31 cellular contexts compared by ENCODE assay signal in genomic region chr5:5461012-5461411, GRCh38.
"Had no signal": no experiment of that assay in that cellular context is flagged by ENCODE, and none has a peak within 500 bp of the region (broad histone marks: within the 10 kb centered on the region; RNA-seq: fewer than 3 reads in every experiment).

No MANE protein-coding gene starts in this region.

- H3K27ac ChIP-seq: adrenal gland, body of pancreas, cardiac muscle cell, colonic mucosa, WERI-Rb-1 had no signal

- H3K4me3 Mint-ChIP-seq: activated B cell treated with CpG ODN at 0.5 μM for 24 hours; activated CD4-positive, alpha-beta T cell treated with anti-CD3 and anti-CD28 coated beads for 36 hours; activated CD8-positive, alpha-beta T cell treated with anti-CD3 and anti-CD28 coated beads for 36 hours; activated naive CD4-positive, alpha-beta T cell treated with anti-CD3 and anti-CD28 coated beads for 36 hours; activated naive CD4-positive, alpha-beta T cell treated with anti-CD3 and anti-CD28 coated beads, Interleukin-2, amount 50 U/mL, for 24 hours; activated naive CD8-positive, alpha-beta T cell treated with anti-CD3 and anti-CD28 coated beads for 36 hours; activated naive CD8-positive, alpha-beta T cell treated with anti-CD3 and anti-CD28 coated beads, Interleukin-2, amount 50 U/mL, for 24 hours; activated T-helper 1 cell treated with anti-CD3 and anti-CD28 coated beads, Interleukin-12 subunit alpha, Interleukin-12 subunit beta, Interleukin-2, Interleukin-4 antibody, amounts not matched to agents 30 ng/mL and 10 ng/mL and 1 ng/mL, durations not matched to agents 14 hours and 24 hours and 36 hours; T-helper 17 cell; T-helper 2 cell treated with Interferon-gamma antibody and Interleukin-4, amounts not matched to agents 5 μg/mL and 100 μg/mL, for 36 hours had no signal

- H3K4me3 ChIP-seq: adrenal gland, body of pancreas, cardiac muscle cell, colonic mucosa had no signal

- DNase-seq: activated B cell treated with CpG ODN at 0.5 μM for 24 hours; activated CD4-positive, alpha-beta T cell treated with anti-CD3 and anti-CD28 coated beads for 36 hours; activated CD4-positive, alpha-beta T cell treated with anti-CD3 and anti-CD28 coated beads, Interleukin-2, amount 50 U/mL, for 1 hour; activated CD4-positive, alpha-beta T cell treated with anti-CD3 and anti-CD28 coated beads, Interleukin-2, amount 50 U/mL, for 48 hours; activated CD4-positive, CD25-positive, alpha-beta regulatory T cell treated with anti-CD3 and anti-CD28 coated beads, Interleukin-2, amount 50 U/mL, for 72 hours; activated CD8-positive, alpha-beta memory T cell treated with anti-CD3 and anti-CD28 coated beads for 24 hours; activated CD8-positive, alpha-beta T cell treated with anti-CD3 and anti-CD28 coated beads for 36 hours; activated effector memory CD4-positive, alpha-beta T cell treated with anti-CD3 and anti-CD28 coated beads, Interleukin-2, amount 50 U/mL, for 16 hours; activated naive CD4-positive, alpha-beta T cell treated with anti-CD3 and anti-CD28 coated beads for 36 hours; activated naive CD8-positive, alpha-beta T cell treated with anti-CD3 and anti-CD28 coated beads for 36 hours; activated naive CD8-positive, alpha-beta T cell treated with anti-CD3 and anti-CD28 coated beads, Interleukin-2, amount 50 U/mL, for 24 hours; activated T-cell treated with anti-CD3 and anti-CD28 coated beads, Interleukin-2, amount 50 U/mL, for 48 hours; adrenal gland; amygdala; aorta; body of pancreas; central memory CD4-positive, alpha-beta T cell; cerebellar nuclear complex; colonic mucosa; effector CD8-positive, alpha-beta T cell; foreskin fibroblast; head of caudate nucleus; T-helper 1 cell; T-helper 17 cell; T1000; WERI-Rb-1 had no signal

- H3K9me3 Mint-ChIP-seq: activated B cell treated with CpG ODN at 0.5 μM for 24 hours; activated CD8-positive, alpha-beta T cell treated with anti-CD3 and anti-CD28 coated beads for 36 hours; activated naive CD4-positive, alpha-beta T cell treated with anti-CD3 and anti-CD28 coated beads for 36 hours; activated naive CD4-positive, alpha-beta T cell treated with anti-CD3 and anti-CD28 coated beads, Interleukin-2, amount 50 U/mL, for 24 hours; activated naive CD8-positive, alpha-beta T cell treated with anti-CD3 and anti-CD28 coated beads for 36 hours; activated naive CD8-positive, alpha-beta T cell treated with anti-CD3 and anti-CD28 coated beads, Interleukin-2, amount 50 U/mL, for 24 hours; activated T-helper 1 cell treated with anti-CD3 and anti-CD28 coated beads, Interleukin-12 subunit alpha, Interleukin-12 subunit beta, Interleukin-2, Interleukin-4 antibody, amounts not matched to agents 30 ng/mL and 10 ng/mL and 1 ng/mL, durations not matched to agents 14 hours and 24 hours and 36 hours; activated T-helper 2 cell treated with anti-CD3 and anti-CD28 coated beads, Interferon-gamma antibody, Interleukin-2, Interleukin-4, amounts not matched to agents 10 μg/mL and 5 μg/mL and 100 μg/mL, durations not matched to agents 14 hours and 24 hours and 36 hours; T-helper 2 cell treated with Interferon-gamma antibody and Interleukin-4, amounts not matched to agents 5 μg/mL and 100 μg/mL, for 36 hours had no signal

- H3K27me3 Mint-ChIP-seq: activated B cell treated with CpG ODN at 0.5 μM for 24 hours; activated CD4-positive, alpha-beta T cell treated with anti-CD3 and anti-CD28 coated beads for 36 hours; activated CD8-positive, alpha-beta T cell treated with anti-CD3 and anti-CD28 coated beads for 36 hours; activated naive CD4-positive, alpha-beta T cell treated with anti-CD3 and anti-CD28 coated beads, Interleukin-2, amount 50 U/mL, for 24 hours; activated naive CD8-positive, alpha-beta T cell treated with anti-CD3 and anti-CD28 coated beads for 36 hours; activated naive CD8-positive, alpha-beta T cell treated with anti-CD3 and anti-CD28 coated beads, Interleukin-2, amount 50 U/mL, for 24 hours; T-helper 17 cell had no signal

- H3K9me3 ChIP-seq: adrenal gland, body of pancreas, colonic mucosa had no signal

- H3K4me1 ChIP-seq: adrenal gland, body of pancreas, colonic mucosa had no signal

- H3K4me1 Mint-ChIP-seq: activated B cell treated with CpG ODN at 0.5 μM for 24 hours; activated CD4-positive, alpha-beta T cell treated with anti-CD3 and anti-CD28 coated beads for 36 hours; activated naive CD8-positive, alpha-beta T cell treated with anti-CD3 and anti-CD28 coated beads for 36 hours; activated naive CD8-positive, alpha-beta T cell treated with anti-CD3 and anti-CD28 coated beads, Interleukin-2, amount 50 U/mL, for 24 hours had no signal

- ATAC-seq: activated CD4-positive, alpha-beta T cell treated with anti-CD3 and anti-CD28 coated beads for 36 hours; activated CD8-positive, alpha-beta T cell treated with anti-CD3 and anti-CD28 coated beads for 36 hours; activated naive CD8-positive, alpha-beta T cell treated with anti-CD3 and anti-CD28 coated beads, Interleukin-2, amount 50 U/mL, for 24 hours; body of pancreas; T-helper 17 cell had no signal

- H3K27ac Mint-ChIP-seq: activated B cell treated with CpG ODN at 0.5 μM for 24 hours; activated CD4-positive, alpha-beta T cell treated with anti-CD3 and anti-CD28 coated beads for 36 hours; activated CD8-positive, alpha-beta T cell treated with anti-CD3 and anti-CD28 coated beads for 36 hours; activated naive CD4-positive, alpha-beta T cell treated with anti-CD3 and anti-CD28 coated beads for 36 hours; activated naive CD4-positive, alpha-beta T cell treated with anti-CD3 and anti-CD28 coated beads, Interleukin-2, amount 50 U/mL, for 24 hours; activated naive CD8-positive, alpha-beta T cell treated with anti-CD3 and anti-CD28 coated beads, Interleukin-2, amount 50 U/mL, for 24 hours; activated T-helper 1 cell treated with anti-CD3 and anti-CD28 coated beads, Interleukin-12 subunit alpha, Interleukin-12 subunit beta, Interleukin-2, Interleukin-4 antibody, amounts not matched to agents 30 ng/mL and 10 ng/mL and 1 ng/mL, durations not matched to agents 14 hours and 24 hours and 36 hours; activated T-helper 2 cell treated with anti-CD3 and anti-CD28 coated beads, Interferon-gamma antibody, Interleukin-2, Interleukin-4, amounts not matched to agents 10 μg/mL and 5 μg/mL and 100 μg/mL, durations not matched to agents 14 hours and 24 hours and 36 hours; T-helper 2 cell treated with Interferon-gamma antibody and Interleukin-4, amounts not matched to agents 5 μg/mL and 100 μg/mL, for 36 hours had no signal

- H3K27me3 ChIP-seq: adrenal gland, body of pancreas, cardiac muscle cell, colonic mucosa had no signal
